Comparison of ENCODE assay signal across 12 cellular contexts in the genomic region with DNA sequence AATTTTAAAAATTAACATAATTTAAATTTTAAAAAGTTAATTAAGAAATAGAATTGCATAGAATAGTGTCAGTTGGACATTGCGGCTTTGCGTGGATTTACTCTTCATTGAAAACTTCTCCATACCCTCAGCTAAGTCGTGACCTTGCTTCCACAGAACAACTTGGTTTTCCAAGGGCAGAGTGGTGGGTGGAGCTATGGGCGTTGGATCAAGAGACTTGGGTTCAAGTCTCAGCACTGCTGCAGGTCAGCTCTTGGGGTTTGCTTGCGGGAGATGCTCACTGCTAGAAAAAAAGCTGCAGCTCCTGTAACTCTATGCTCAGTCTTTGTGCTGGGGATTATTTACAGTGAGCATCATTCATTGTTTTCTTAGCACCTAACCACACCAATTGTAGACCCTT.
DNase-seq lines count a peak whose midpoint lies in the region; ATAC-seq and TF ChIP-seq lines count a peak whose summit lies in the region.
"Had no signal": no experiment of that assay in that cellular context is flagged by ENCODE, and none has a peak within 500 bp of the region (broad histone marks: within the 10 kb centered on the region; RNA-seq: fewer than 3 reads in every experiment).

No MANE protein-coding gene starts in this region.

- no peak overlapping the region for H4K91ac ChIP-seq in H9 (ENCODE audit: insufficient read length, low read depth, low read length)

- H3K9me3 ChIP-seq in A673 (ENCODE audit: low read depth, low read length, poor library complexity, severe bottlenecking) (no peaks in the 10 kb centered on the region), H9 (ENCODE audit: control insufficient read depth, low read depth, low read length) (no peaks in the 10 kb centered on the region)
- H3K9me3 ChIP-seq: BE2C, Caco-2 had no signal

- POLR2A ChIA-PET in A673 (lab: Charles Lee; ENCODE audit: low non-redundant PET) (interaction anchor here (0.6 kb wide), 1 partner anchor 44 kb away, joined by 4 read pairs; no protein-coding TSS in a partner anchor), WTC11 (lab: Charles Lee) (interaction anchor here (0.6 kb wide), 1 partner anchor 446 kb away, joined by 4 read pairs; no protein-coding TSS in a partner anchor)

- no peak overlapping the region for H3K4me2 ChIP-seq in H9 (ENCODE audit: insufficient read depth, insufficient read length, low read length)
- no peak overlapping the region for H3K4me2 ChIP-seq in mesendoderm (ENCODE audit: low read length)

- H2BK20ac ChIP-seq in H9 (ENCODE audit: low read depth, low read length, poor library complexity, severe bottlenecking) = no peak overlapping the region

- H3K36me3 Mint-ChIP-seq in H9 (ENCODE audit: insufficient read depth in 1 of 3, low read depth in 3 of 3) (peaks cover 0 to 3% (median 2%) of the 10 kb centered on the region in 3 experiments; a peak in 2 of 7 replicates), WTC11 (no peaks in the 10 kb centered on the region)
- H3K36me3 Mint-ChIP-seq: CD4-positive, CD25-positive, alpha-beta regulatory T cell had no signal

- H3K18ac ChIP-seq in H9 (ENCODE audit: insufficient read length, low read depth, low read length) (no peak overlapping the region), mesendoderm (ENCODE audit: low read length) (no peak overlapping the region)

- H3K27ac ChIP-seq in A673 (ENCODE audit: low read depth, low read length, poor library complexity, severe bottlenecking) (no peak overlapping the region), H9 (ENCODE audit: insufficient read length, low read depth, low read length) (no peak overlapping the region), mesendoderm (ENCODE audit: low read depth, low read length) (no peak overlapping the region)
- H3K27ac ChIP-seq: HL-60 had no signal

- no peak overlapping the region for H3K9ac ChIP-seq in H9 (ENCODE audit: extremely low read depth, insufficient read length, low read length)
- no peak overlapping the region for H3K9ac ChIP-seq in mesendoderm (ENCODE audit: low read length)

- H2BK5ac ChIP-seq in H9 (ENCODE audit: insufficient read length, low read length) = no peak overlapping the region
- no peak overlapping the region for H2BK5ac ChIP-seq in mesendoderm (ENCODE audit: low read length)

- no peaks in the 10 kb centered on the region for H3K23me2 ChIP-seq in H9 (ENCODE audit: insufficient read length, low read depth, low read length, poor library complexity, severe bottlenecking)

- peak overlapping the region; percentile 97 for H2AFZ ChIP-seq in H9 (ENCODE audit: low read length)

- peaks cover 20% of the 10 kb centered on the region for H3K27me3 ChIP-seq in A673 (replicated peaks; ENCODE audit: insufficient read depth, low read depth, low read length, poor library complexity)
- no peaks in the 10 kb centered on the region for H3K27me3 ChIP-seq in H9 (ENCODE audit: insufficient read depth, low read length)
- H3K27me3 ChIP-seq in mesendoderm (ENCODE audit: insufficient read depth, low read length, poor library complexity) = no peaks in the 10 kb centered on the region
- H3K27me3 ChIP-seq: BE2C had no signal

- H3K27ac Mint-ChIP-seq in H9 (peak overlapping the region in 1 of 3 experiments; percentile 76; a peak in 1 of 7 replicates), WTC11 (no peak overlapping the region)
- H3K27ac Mint-ChIP-seq: CD4-positive, CD25-positive, alpha-beta regulatory T cell; HFFc6 had no signal

- H3K4me3 ChIP-seq in A673 (ENCODE audit: low read depth, low read length, poor library complexity, severe bottlenecking) = no peak overlapping the region
- H3K4me3 ChIP-seq in mesendoderm (ENCODE audit: low read length) = no peak overlapping the region

- DNase-seq in A673 (ENCODE audit: low spot score) (peak; percentile 3), H9 (no peak), WTC11 (ENCODE audit: low spot score) (no peak), mesendoderm (peak; percentile 21), DMS79 (lab: John Stamatoyannopoulos, UW) (no peak), NCI-H1105 (lab: John Stamatoyannopoulos, UW) (no peak)

- H2BK12ac ChIP-seq in H9 (ENCODE audit: insufficient read length, low read depth, low read length) = no peak overlapping the region

- H4K8ac ChIP-seq in H9 (replicated peaks; ENCODE audit: insufficient read length, low read depth, low read length) (no peak overlapping the region), mesendoderm (ENCODE audit: low read depth, low read length) (no peak overlapping the region)

- H3K23ac ChIP-seq in H9 (ENCODE audit: insufficient read length, low read depth, low read length) (no peak overlapping the region), mesendoderm (ENCODE audit: low read length) (no peak overlapping the region)

- peaks cover 0 to 7% of the 10 kb centered on the region in 2 experiments; a peak in 3 of 5 replicates for H3K9me3 Mint-ChIP-seq in H9
- H3K9me3 Mint-ChIP-seq in WTC11 = peaks cover 6% of the 10 kb centered on the region; the same call in 1 of the 2 replicates

- no peak overlapping the region for H2AK5ac ChIP-seq in H9 (ENCODE audit: insufficient read length, low read length)
- no peak overlapping the region for H2AK5ac ChIP-seq in mesendoderm (ENCODE audit: low read length)

- no peaks in the 10 kb centered on the region for H3K79me2 ChIP-seq in H9 (ENCODE audit: insufficient read depth, low read length)
- no peaks in the 10 kb centered on the region for H3K79me2 ChIP-seq in mesendoderm (ENCODE audit: control insufficient read depth, insufficient read depth, low read length)

- H3K27me3 Mint-ChIP-seq in H9 (ENCODE audit: low read depth) = no peaks in the 10 kb centered on the region
- H3K27me3 Mint-ChIP-seq in WTC11 (ENCODE audit: low read depth) = no peaks in the 10 kb centered on the region

- no peak overlapping the region for H4K5ac ChIP-seq in H9 (ENCODE audit: insufficient read length, low read depth, low read length)
- H4K5ac ChIP-seq in mesendoderm (ENCODE audit: low read length) = no peak overlapping the region

- H3K4me1 ChIP-seq in A673 (ENCODE audit: insufficient read depth, low read length, poor library complexity, severe bottlenecking) (no peaks in the 10 kb centered on the region), H9 (ENCODE audit: insufficient read depth, low read length) (peaks cover 2% of the 10 kb centered on the region), mesendoderm (ENCODE audit: control insufficient read depth, low read depth, low read length) (no peaks in the 10 kb centered on the region)
- H3K4me1 ChIP-seq: BE2C, Caco-2 had no signal

- H3K4me1 Mint-ChIP-seq in H9 = peaks cover 12 to 15% of the 10 kb centered on the region in 2 experiments
- peaks cover 14% of the 10 kb centered on the region for H3K4me1 Mint-ChIP-seq in WTC11
- H3K4me1 Mint-ChIP-seq: CD4-positive, CD25-positive, alpha-beta regulatory T cell had no signal

- no peaks in the 10 kb centered on the region for H4K20me1 ChIP-seq in H9 (ENCODE audit: control insufficient read depth, insufficient read depth, insufficient read length)

- no peak for TF ChIP-seq CTCF in A673 (conservative IDR thresholded peaks at IDR 0.05; ENCODE audit: low read depth, low read length)
- TF ChIP-seq CTCF in H9 (conservative IDR thresholded peaks at IDR 0.05) = no peak
- no peak for TF ChIP-seq CTCF in WTC11 (IDR thresholded peaks at IDR 0.05)

- H2BK120ac ChIP-seq in H9 (ENCODE audit: low read depth, low read length, poor library complexity, severe bottlenecking) = no peak overlapping the region
- H2BK120ac ChIP-seq in mesendoderm (ENCODE audit: low read depth, low read length) = no peak overlapping the region

- ATAC-seq in WTC11 (peak; percentile 41), GM18909 (IDR thresholded peaks at IDR 0.05; ENCODE audit: poor library complexity, unreplicated experiment) (no peak)

- no peak overlapping the region for H3K56ac ChIP-seq in H9 (ENCODE audit: insufficient read length, low read depth, low read length)
- H3K56ac ChIP-seq in mesendoderm (ENCODE audit: low read length) = no peak overlapping the region

- H3K36me3 ChIP-seq in A673 (ENCODE audit: insufficient read depth, low read length, poor library complexity, severe bottlenecking) (no peaks in the 10 kb centered on the region), mesendoderm (ENCODE audit: control insufficient read depth, insufficient read depth, low read length) (no peaks in the 10 kb centered on the region)

- CTCF ChIA-PET in A673 (lab: Charles Lee) = interaction anchor here (1.2 to 1.8 kb wide), 2 partner anchors 248 to 252 kb away, joined by 4 to 11 read pairs; no protein-coding TSS in a partner anchor
- CTCF ChIA-PET in WTC11 (lab: Charles Lee) = interaction anchor here (0.7 to 4.7 kb wide), 40 partner anchors 8 to 447 kb away, joined by 3 to 119 read pairs (median 4); partner anchors contain the start of genes GON7, PRIMA1 and UBR7

- no peak overlapping the region for H2BK15ac ChIP-seq in H9 (ENCODE audit: low read depth, low read length)
- no peak overlapping the region for H2BK15ac ChIP-seq in mesendoderm (replicated peaks; ENCODE audit: low read depth)

- H3K4me3 Mint-ChIP-seq in H9 (no peak overlapping the region), WTC11 (no peak overlapping the region)
- H3K4me3 Mint-ChIP-seq: CD4-positive, CD25-positive, alpha-beta regulatory T cell; HFFc6 had no signal

- intact Hi-C loops in A673 (cut with micrococcal nuclease; ENCODE audit: unreplicated experiment) = loop anchor here (2.0 to 10.0 kb wide), 3 partner anchors 238 to 350 kb away; no protein-coding TSS in a partner anchor

- H3T11ph ChIP-seq in H9 (ENCODE audit: low read length) = no peak overlapping the region

- no peak overlapping the region for H3K14ac ChIP-seq in H9 (ENCODE audit: insufficient read depth, low read length)

- no peak overlapping the region for H3K4ac ChIP-seq in H9 (ENCODE audit: low read depth, low read length)
- H3K4ac ChIP-seq in mesendoderm (ENCODE audit: low read depth, low read length) = no peak overlapping the region

- no CpG with 5 or more reads among the region's 5 CpGs for WGBS in H9 (ENCODE audit: extremely low coverage, insufficient read length, low lambda C conversion rate)
- WGBS in mesendoderm (ENCODE audit: extremely low coverage, insufficient coverage, low lambda C conversion rate) = no CpG with 5 or more reads among the region's 5 CpGs

- no TSS peak for BruUV-seq in A673 (replicated peaks; lab: Mats Ljungman, UMichigan)

- H3K79me1 ChIP-seq in H9 (ENCODE audit: insufficient read depth, low read depth, low read length, poor library complexity, severe bottlenecking) (no peaks in the 10 kb centered on the region), mesendoderm (ENCODE audit: low read length) (no peaks in the 10 kb centered on the region)

TF ChIP-seq in WTC11, 78 proteins besides CTCF, POLR2A, EP300 and RAD21 (continues in another document):
- no peak for TF ChIP-seq NR2C2 (CRISPR knock-in tag; IDR thresholded peaks at IDR 0.05)

Comparison
In these comparisons a context has a peak if more than half of its experiments do, and no peak if none do; other contexts are left out.
1. DNase-seq: peak in A673 (single experiment) and mesendoderm (single experiment); none in H9 (single experiment), WTC11 (single experiment), DMS79 (single experiment) and NCI-H1105 (single experiment).